Comparison of ENCODE assay signal across 1 cellular context in the genomic region with DNA sequence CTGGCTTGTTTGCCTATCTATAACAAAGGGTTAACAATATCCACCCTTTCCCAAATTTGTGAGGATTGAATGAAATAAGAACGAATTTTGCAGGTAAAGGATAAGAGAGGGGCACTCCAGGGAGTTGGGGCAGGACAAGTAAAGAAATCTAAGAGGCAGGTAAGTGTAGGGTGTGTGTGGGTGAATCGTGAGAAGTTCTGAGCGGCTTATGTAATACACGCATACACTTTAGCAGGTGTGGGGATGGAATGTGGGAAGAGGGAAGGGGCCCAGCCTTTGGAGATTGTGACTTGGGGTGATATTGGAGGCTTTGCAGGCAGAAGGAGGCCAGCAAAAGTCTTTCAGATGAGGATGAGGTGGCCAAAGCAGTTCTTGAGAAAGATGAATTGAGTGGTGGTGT.
TF ChIP-seq lines count a peak whose summit lies in the region.

No MANE protein-coding gene starts in this region.

TF ChIP-seq in H1, 55 proteins besides CTCF, POLR2A, EP300 and RAD21:
- TF ChIP-seq POLR2AphosphoS5 (IDR thresholded peaks at IDR 0.05; ENCODE audit: low read depth, low read length) (no peak), FOSL1 (IDR thresholded peaks at IDR 0.05; ENCODE audit: insufficient read depth, low read depth, low read length) (no peak), RXRA (IDR thresholded peaks at IDR 0.05; ENCODE audit: insufficient read depth, low read depth, low read length) (no peak), KDM5A (IDR thresholded peaks at IDR 0.05; ENCODE audit: low read length) (no peak), KDM1A (IDR thresholded peaks at IDR 0.05; ENCODE audit: borderline replicate concordance, low read length) (no peak), GTF2F1 (IDR thresholded peaks at IDR 0.05; ENCODE audit: borderline replicate concordance, low read depth, low read length) (no peak), SP2 (IDR thresholded peaks at IDR 0.05; ENCODE audit: low read length) (no peak), SP1 (IDR thresholded peaks at IDR 0.05; ENCODE audit: low read depth, low read length) (no peak), EGR1 (IDR thresholded peaks at IDR 0.05; ENCODE audit: borderline replicate concordance, low read depth, low read length) (no peak), TBP (IDR thresholded peaks at IDR 0.05; ENCODE audit: low read depth, low read length) (no peak)
- TF ChIP-seq, protein P1, sequence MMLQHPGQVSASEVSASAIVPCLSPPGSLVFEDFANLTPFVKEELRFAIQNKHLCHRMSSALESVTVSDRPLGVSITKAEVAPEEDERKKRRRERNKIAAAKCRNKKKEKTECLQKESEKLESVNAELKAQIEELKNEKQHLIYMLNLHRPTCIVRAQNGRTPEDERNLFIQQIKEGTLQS (IDR thresholded peaks at IDR 0.05; ENCODE audit: insufficient read depth, low read depth, low read length): no peak
- TF ChIP-seq, protein P2, sequence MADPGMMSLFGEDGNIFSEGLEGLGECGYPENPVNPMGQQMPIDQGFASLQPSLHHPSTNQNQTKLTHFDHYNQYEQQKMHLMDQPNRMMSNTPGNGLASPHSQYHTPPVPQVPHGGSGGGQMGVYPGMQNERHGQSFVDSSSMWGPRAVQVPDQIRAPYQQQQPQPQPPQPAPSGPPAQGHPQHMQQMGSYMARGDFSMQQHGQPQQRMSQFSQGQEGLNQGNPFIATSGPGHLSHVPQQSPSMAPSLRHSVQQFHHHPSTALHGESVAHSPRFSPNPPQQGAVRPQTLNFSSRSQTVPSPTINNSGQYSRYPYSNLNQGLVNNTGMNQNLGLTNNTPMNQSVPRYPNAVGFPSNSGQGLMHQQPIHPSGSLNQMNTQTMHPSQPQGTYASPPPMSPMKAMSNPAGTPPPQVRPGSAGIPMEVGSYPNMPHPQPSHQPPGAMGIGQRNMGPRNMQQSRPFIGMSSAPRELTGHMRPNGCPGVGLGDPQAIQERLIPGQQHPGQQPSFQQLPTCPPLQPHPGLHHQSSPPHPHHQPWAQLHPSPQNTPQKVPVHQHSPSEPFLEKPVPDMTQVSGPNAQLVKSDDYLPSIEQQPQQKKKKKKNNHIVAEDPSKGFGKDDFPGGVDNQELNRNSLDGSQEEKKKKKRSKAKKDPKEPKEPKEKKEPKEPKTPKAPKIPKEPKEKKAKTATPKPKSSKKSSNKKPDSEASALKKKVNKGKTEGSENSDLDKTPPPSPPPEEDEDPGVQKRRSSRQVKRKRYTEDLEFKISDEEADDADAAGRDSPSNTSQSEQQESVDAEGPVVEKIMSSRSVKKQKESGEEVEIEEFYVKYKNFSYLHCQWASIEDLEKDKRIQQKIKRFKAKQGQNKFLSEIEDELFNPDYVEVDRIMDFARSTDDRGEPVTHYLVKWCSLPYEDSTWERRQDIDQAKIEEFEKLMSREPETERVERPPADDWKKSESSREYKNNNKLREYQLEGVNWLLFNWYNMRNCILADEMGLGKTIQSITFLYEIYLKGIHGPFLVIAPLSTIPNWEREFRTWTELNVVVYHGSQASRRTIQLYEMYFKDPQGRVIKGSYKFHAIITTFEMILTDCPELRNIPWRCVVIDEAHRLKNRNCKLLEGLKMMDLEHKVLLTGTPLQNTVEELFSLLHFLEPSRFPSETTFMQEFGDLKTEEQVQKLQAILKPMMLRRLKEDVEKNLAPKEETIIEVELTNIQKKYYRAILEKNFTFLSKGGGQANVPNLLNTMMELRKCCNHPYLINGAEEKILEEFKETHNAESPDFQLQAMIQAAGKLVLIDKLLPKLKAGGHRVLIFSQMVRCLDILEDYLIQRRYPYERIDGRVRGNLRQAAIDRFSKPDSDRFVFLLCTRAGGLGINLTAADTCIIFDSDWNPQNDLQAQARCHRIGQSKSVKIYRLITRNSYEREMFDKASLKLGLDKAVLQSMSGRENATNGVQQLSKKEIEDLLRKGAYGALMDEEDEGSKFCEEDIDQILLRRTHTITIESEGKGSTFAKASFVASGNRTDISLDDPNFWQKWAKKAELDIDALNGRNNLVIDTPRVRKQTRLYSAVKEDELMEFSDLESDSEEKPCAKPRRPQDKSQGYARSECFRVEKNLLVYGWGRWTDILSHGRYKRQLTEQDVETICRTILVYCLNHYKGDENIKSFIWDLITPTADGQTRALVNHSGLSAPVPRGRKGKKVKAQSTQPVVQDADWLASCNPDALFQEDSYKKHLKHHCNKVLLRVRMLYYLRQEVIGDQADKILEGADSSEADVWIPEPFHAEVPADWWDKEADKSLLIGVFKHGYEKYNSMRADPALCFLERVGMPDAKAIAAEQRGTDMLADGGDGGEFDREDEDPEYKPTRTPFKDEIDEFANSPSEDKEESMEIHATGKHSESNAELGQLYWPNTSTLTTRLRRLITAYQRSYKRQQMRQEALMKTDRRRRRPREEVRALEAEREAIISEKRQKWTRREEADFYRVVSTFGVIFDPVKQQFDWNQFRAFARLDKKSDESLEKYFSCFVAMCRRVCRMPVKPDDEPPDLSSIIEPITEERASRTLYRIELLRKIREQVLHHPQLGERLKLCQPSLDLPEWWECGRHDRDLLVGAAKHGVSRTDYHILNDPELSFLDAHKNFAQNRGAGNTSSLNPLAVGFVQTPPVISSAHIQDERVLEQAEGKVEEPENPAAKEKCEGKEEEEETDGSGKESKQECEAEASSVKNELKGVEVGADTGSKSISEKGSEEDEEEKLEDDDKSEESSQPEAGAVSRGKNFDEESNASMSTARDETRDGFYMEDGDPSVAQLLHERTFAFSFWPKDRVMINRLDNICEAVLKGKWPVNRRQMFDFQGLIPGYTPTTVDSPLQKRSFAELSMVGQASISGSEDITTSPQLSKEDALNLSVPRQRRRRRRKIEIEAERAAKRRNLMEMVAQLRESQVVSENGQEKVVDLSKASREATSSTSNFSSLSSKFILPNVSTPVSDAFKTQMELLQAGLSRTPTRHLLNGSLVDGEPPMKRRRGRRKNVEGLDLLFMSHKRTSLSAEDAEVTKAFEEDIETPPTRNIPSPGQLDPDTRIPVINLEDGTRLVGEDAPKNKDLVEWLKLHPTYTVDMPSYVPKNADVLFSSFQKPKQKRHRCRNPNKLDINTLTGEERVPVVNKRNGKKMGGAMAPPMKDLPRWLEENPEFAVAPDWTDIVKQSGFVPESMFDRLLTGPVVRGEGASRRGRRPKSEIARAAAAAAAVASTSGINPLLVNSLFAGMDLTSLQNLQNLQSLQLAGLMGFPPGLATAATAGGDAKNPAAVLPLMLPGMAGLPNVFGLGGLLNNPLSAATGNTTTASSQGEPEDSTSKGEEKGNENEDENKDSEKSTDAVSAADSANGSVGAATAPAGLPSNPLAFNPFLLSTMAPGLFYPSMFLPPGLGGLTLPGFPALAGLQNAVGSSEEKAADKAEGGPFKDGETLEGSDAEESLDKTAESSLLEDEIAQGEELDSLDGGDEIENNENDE (IDR thresholded peaks at IDR 0.05; ENCODE audit: insufficient replicate concordance, low read length): no peak
